Comparison of ENCODE assay signal across 14 cellular contexts in the genomic region with DNA sequence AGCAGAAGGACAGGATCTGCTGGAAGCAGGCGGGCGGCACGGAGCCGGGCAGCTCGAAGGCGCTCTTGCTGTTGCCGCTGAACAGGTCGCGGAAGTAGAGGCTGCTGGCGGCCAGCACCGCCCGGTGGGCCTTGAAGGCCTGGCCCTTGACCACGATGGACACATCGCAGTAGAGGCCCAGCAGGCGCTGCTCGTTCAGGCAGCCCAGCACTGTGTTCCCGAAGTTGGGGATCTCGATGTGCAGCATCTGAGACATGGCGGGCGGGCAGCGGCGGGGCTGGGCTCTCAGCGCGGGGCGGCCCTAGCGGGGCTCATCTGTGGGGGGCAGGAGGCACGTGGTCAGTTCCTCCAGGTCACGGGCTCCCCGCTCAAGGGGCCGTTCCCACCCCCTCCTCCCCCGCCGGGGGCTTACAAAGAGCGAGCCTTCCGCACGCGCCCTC. TPM values are rescaled to one million over a fixed set of nuclear protein-coding genes. Genes with fewer than 3 reads are reported as not detected.
DNase-seq lines count a peak whose midpoint lies in the region; ATAC-seq and TF ChIP-seq lines count a peak whose summit lies in the region.
"Had no signal": no experiment of that assay in that cellular context is flagged by ENCODE, and none has a peak within 500 bp of the region (broad histone marks: within the 10 kb centered on the region; RNA-seq: fewer than 3 reads in every experiment).

No MANE protein-coding gene starts in this region.

- H3K9ac ChIP-seq in HUES48 (ENCODE audit: low read depth, low read length), result no peak overlapping the region
- no peak overlapping the region for H3K9ac ChIP-seq in stomach smooth muscle (ENCODE audit: low read length in 2 of 2)

- H3K4me3 Mint-ChIP-seq in natural killer cell, result no peak overlapping the region
- H3K4me3 Mint-ChIP-seq: T-helper 1 cell treated with Interleukin-12 subunit alpha and Interleukin-12 subunit beta and Interleukin-4 antibody, amounts not matched to agents 30 μg/mL and 1 μg/mL, for 36 hours had no signal

- DNase-seq in cerebellum (ENCODE audit: low spot score) (peak; percentile 31), left lobe of liver (ENCODE audit: low spot score) (peak; percentile 45), NCI-H2171 treated with DMSO at 0.1 percent for 48 hours (lab: John Stamatoyannopoulos, UW) (no peak), natural killer cell (no peak), middle frontal gyrus (ENCODE audit: extremely low spot score, low spot score) (no peak)
- DNase-seq: activated CD8-positive, alpha-beta memory T cell treated with anti-CD3 and anti-CD28 coated beads, Interleukin-2, amount 50 U/mL, for 4 hours; GF-D8; MM.1S; NCI-H82; stimulated activated naive B cell treated with anti-CD40 and anti-IgM and Interleukin-4, amounts not matched to agents 10 μg/mL and 1 μg/mL and 100 μg/mL, for 72 hours had no signal

- peak overlapping the region; percentile 59; the same call in 1 of the 2 replicates for H3K4me3 ChIP-seq in HUES48 (ENCODE audit: low read depth, low read length)
- H3K4me3 ChIP-seq in stomach smooth muscle (ENCODE audit: low read length in 2 of 2), result no peak overlapping the region

- intact Hi-C loops in natural killer cell (cut with micrococcal nuclease), result no loop called here

- H3K4me1 ChIP-seq in HUES48 (ENCODE audit: control insufficient read depth, insufficient read depth, low read length) (peaks cover 24% of the 10 kb centered on the region), stomach smooth muscle (ENCODE audit: control insufficient read depth, insufficient read depth, low read length) (peaks cover 73% of the 10 kb centered on the region)

- H3K36me3 Mint-ChIP-seq in natural killer cell, result no peaks in the 10 kb centered on the region
- H3K36me3 Mint-ChIP-seq: stimulated activated naive B cell treated with anti-CD40 and anti-IgM and Interleukin-4, amounts not matched to agents 10 μg/mL and 1 μg/mL and 100 μg/mL, for 72 hours had no signal

- H3K27ac ChIP-seq in HUES48 (ENCODE audit: low read depth, low read length) (no peak overlapping the region), stomach smooth muscle (ENCODE audit: low read length) (peak overlapping the region; percentile 55)

- peaks cover 11% of the 10 kb centered on the region; the same call in 1 of the 2 replicates for H3K36me3 ChIP-seq in HUES48 (ENCODE audit: control insufficient read depth, insufficient read depth, low read length)
- peaks cover 13 to 23% of the 10 kb centered on the region in 2 donors for H3K36me3 ChIP-seq in stomach smooth muscle (ENCODE audit: control insufficient read depth in 2 of 2, insufficient read depth in 2 of 2, low read length in 2 of 2)

- H3K9me3 ChIP-seq in HUES48 (ENCODE audit: control insufficient read depth, insufficient read depth, low read length), result no peaks in the 10 kb centered on the region
- H3K9me3 ChIP-seq in stomach smooth muscle (ENCODE audit: control insufficient read depth in 2 of 2, low read length in 2 of 2), result no peaks in the 10 kb centered on the region

- H3K9me3 Mint-ChIP-seq in natural killer cell, result no peaks in the 10 kb centered on the region
- H3K9me3 Mint-ChIP-seq: stimulated activated naive B cell treated with anti-CD40 and anti-IgM and Interleukin-4, amounts not matched to agents 10 μg/mL and 1 μg/mL and 100 μg/mL, for 72 hours; T-helper 1 cell treated with Interleukin-12 subunit alpha and Interleukin-12 subunit beta and Interleukin-4 antibody, amounts not matched to agents 30 μg/mL and 1 μg/mL, for 36 hours had no signal

- H3K27me3 ChIP-seq in HUES48 (ENCODE audit: control insufficient read depth, insufficient read depth, low read length) (peaks cover 5% of the 10 kb centered on the region), stomach smooth muscle (ENCODE audit: control insufficient read depth in 1 of 2, insufficient read depth in 2 of 2, low read length in 2 of 2) (no peaks in the 10 kb centered on the region)

- ATAC-seq in left lobe of liver, result no peak
- no peak for ATAC-seq in natural killer cell
- ATAC-seq in HG03378 (IDR thresholded peaks at IDR 0.05; ENCODE audit: unreplicated experiment), result no peak
- ATAC-seq: stimulated activated naive B cell treated with anti-CD40 and anti-IgM and Interleukin-4, amounts not matched to agents 10 μg/mL and 1 μg/mL and 100 μg/mL, for 72 hours had no signal

- peaks cover 28 to 36% of the 10 kb centered on the region in 2 donors for H3K4me1 Mint-ChIP-seq in natural killer cell

- no peaks in the 10 kb centered on the region for H3K27me3 Mint-ChIP-seq in natural killer cell (ENCODE audit: low read depth in 2 of 2)

- TF ChIP-seq CTCF in natural killer cell (IDR thresholded peaks at IDR 0.05), result no peak

- H3K27ac Mint-ChIP-seq in natural killer cell, result no peak overlapping the region
- H3K27ac Mint-ChIP-seq: T-helper 1 cell treated with Interleukin-12 subunit alpha and Interleukin-12 subunit beta and Interleukin-4 antibody, amounts not matched to agents 30 μg/mL and 1 μg/mL, for 36 hours had no signal

RNA-seq across cellular contexts. Expression of gene NACC2, which starts 44.8 kb away (rescaled TPM):
- total RNA-seq in cerebellum (6.8 TPM), left lobe of liver (18.4 TPM), natural killer cell (10 to 100 TPM; 14.5 to 21.6 (median 21.2) TPM)

Comparison
In these comparisons a context has a peak if more than half of its experiments do, and no peak if none do; other contexts are left out.
1. DNase-seq: peak in cerebellum (single experiment) and left lobe of liver (single experiment); none in NCI-H2171 treated with DMSO at 0.1 percent for 48 hours (single experiment), natural killer cell (single experiment) and middle frontal gyrus (single experiment).